8 cellular contexts compared by ENCODE assay signal in genomic region chr17:28743243-28744103, GRCh38. TPM values are rescaled to one million over a fixed set of nuclear protein-coding genes. Genes with fewer than 3 reads are reported as not detected.
DNase-seq lines count a peak whose midpoint lies in the region; ATAC-seq, FAIRE-seq and TF ChIP-seq lines count a peak whose summit lies in the region.

Gene TRAF4 (plus strand): TSS chr17:28744011. CDS start chr17:28744113, 102 bp downstream.

- peak; percentile 92 for ATAC-seq in gastroesophageal sphincter

- peak within 1 kb of the TSS; percentile 100 for H2AK5ac ChIP-seq in neuronal stem cell (ENCODE audit: low read depth, low read length)

- H3K4me3 ChIP-seq in gastroesophageal sphincter (peak within 1 kb of the TSS; percentile 65 to 79), neuronal stem cell (ENCODE audit: low read length in 2 of 2) (peak within 1 kb of the TSS; percentile 74 to 98), thymus (ENCODE audit: low read length) (peak within 1 kb of the TSS; percentile 70)

- peak within 1 kb of the TSS; percentile 99 for H2BK15ac ChIP-seq in neuronal stem cell (ENCODE audit: low read length)

- peak within 1 kb of the TSS; percentile 94 for H3K27ac Mint-ChIP-seq in activated naive CD4-positive, alpha-beta T cell treated with anti-CD3 and anti-CD28 coated beads, Interleukin-2, amount 10 ng/mL, durations not matched to agents 7 days and 5 days

- peak within 1 kb of the TSS; percentile 87 for H2AFZ ChIP-seq in neuronal stem cell (ENCODE audit: low read length)

- no peaks in the 10 kb centered on the region for H3K27me3 Mint-ChIP-seq in activated naive CD4-positive, alpha-beta T cell treated with anti-CD3 and anti-CD28 coated beads, Interleukin-2, amount 10 ng/mL, durations not matched to agents 7 days and 5 days

- H3K4ac ChIP-seq in neuronal stem cell (ENCODE audit: low read length): peak within 1 kb of the TSS; percentile 94

- peaks cover 27% of the 10 kb centered on the region for H3K79me1 ChIP-seq in neuronal stem cell (ENCODE audit: low read depth, low read length)

- TF ChIP-seq EP300 in gastroesophageal sphincter (IDR thresholded peaks at IDR 0.05): no peak

- TF ChIP-seq CTCF in gastroesophageal sphincter (IDR thresholded peaks at IDR 0.05): peak in 3 of 4 experiments; percentile 38 to 59 (median 57)

- H3K9me3 Mint-ChIP-seq in activated naive CD4-positive, alpha-beta T cell treated with anti-CD3 and anti-CD28 coated beads, Interleukin-2, amount 10 ng/mL, durations not matched to agents 7 days and 5 days: peaks cover 2% of the 10 kb centered on the region

- peak within 1 kb of the TSS; percentile 49 to 92 (median 89) for H3K27ac ChIP-seq in gastroesophageal sphincter
- H3K27ac ChIP-seq in neuronal stem cell (replicated peaks; ENCODE audit: low read length): peak within 1 kb of the TSS; percentile 100
- peak within 1 kb of the TSS; percentile 82 for H3K27ac ChIP-seq in thymus (ENCODE audit: low read depth)

- peak within 1 kb of the TSS; percentile 89 for H4K8ac ChIP-seq in neuronal stem cell (ENCODE audit: low read depth, low read length)

- peak within 1 kb of the TSS; percentile 100 for H2BK120ac ChIP-seq in neuronal stem cell (ENCODE audit: low read depth, low read length)

- peak within 1 kb of the TSS; percentile 98 for H3K23ac ChIP-seq in neuronal stem cell (ENCODE audit: low read depth, low read length, poor library complexity)

- H2BK12ac ChIP-seq in neuronal stem cell (ENCODE audit: low read length): peak within 1 kb of the TSS; percentile 93

- no CpG with 5 or more reads among the region's 70 CpGs for WGBS in gastroesophageal sphincter (ENCODE audit: low coverage in 1 of 2), 2 donors
- WGBS in neuronal stem cell (ENCODE audit: extremely low coverage in 2 of 2, insufficient read length in 2 of 2, insufficient replicate concordance in 1 of 2), 2 donors: no CpG with 5 or more reads among the region's 70 CpGs
- WGBS in thymus: 2% methylated on average over 70 of the region's 70 CpGs

- no peaks in the 10 kb centered on the region for H3K9me3 ChIP-seq in gastroesophageal sphincter
- peaks cover 0 to 9% of the 10 kb centered on the region in 2 donors for H3K9me3 ChIP-seq in neuronal stem cell (replicated peaks in 1 of 2; ENCODE audit: control insufficient read depth in 2 of 2, insufficient read depth in 1 of 2, low read depth in 1 of 2, low read length in 2 of 2)
- H3K9me3 ChIP-seq in thymus (ENCODE audit: control insufficient read depth): no peaks in the 10 kb centered on the region

- H3K36me3 ChIP-seq in gastroesophageal sphincter (peaks cover 0 to 15% of the 10 kb centered on the region in 2 donors), neuronal stem cell (replicated peaks in 1 of 2; ENCODE audit: control insufficient read depth in 2 of 2, insufficient read depth in 2 of 2, low read length in 2 of 2) (peaks cover 28 to 64% of the 10 kb centered on the region in 2 donors), thymus (ENCODE audit: control insufficient read depth, insufficient read depth) (peaks cover 16% of the 10 kb centered on the region)

- in situ Hi-C loops in SK-MEL-5 (cut with HindIII; ENCODE audit: low pct_unique_long_range_greater_than_20kb, low sequenced_read_pairs): no loop called here

- CTCF ChIA-PET in activated naive CD4-positive, alpha-beta T cell treated with anti-CD3 and anti-CD28 coated beads, Interleukin-2, amount 10 ng/mL, durations not matched to agents 7 days and 5 days (lab: Charles Lee): interaction anchor here (1.1 to 15.0 kb wide), 2 partner anchors 16 to 21 kb away, joined by 3 to 415 read pairs; partner anchors contain the start of genes NEK8, RPL23A and TLCD1

- peak; percentile 90 for DNase-seq in ELR (ENCODE audit: low read depth)
- DNase-seq in H54 (ENCODE audit: insufficient read length, low spot score): peak; percentile 97
- peak; percentile 94 for DNase-seq in M059J (ENCODE audit: low read depth)
- peak; percentile 92 for DNase-seq in SK-MEL-5 (ENCODE audit: low read depth, low spot score)
- peak; percentile 81 for DNase-seq in activated naive CD4-positive, alpha-beta T cell treated with anti-CD3 and anti-CD28 coated beads, Interleukin-2, amount 10 ng/mL, durations not matched to agents 7 days and 5 days
- DNase-seq in neuronal stem cell (ENCODE audit: low spot score): peak; percentile 85

- H3K4me1 ChIP-seq in gastroesophageal sphincter: peaks cover 0 to 50% (median 15%) of the 10 kb centered on the region in 3 donors
- peaks cover 19 to 23% of the 10 kb centered on the region in 2 donors for H3K4me1 ChIP-seq in neuronal stem cell (ENCODE audit: control insufficient read depth in 2 of 2, insufficient read depth in 1 of 2, low read depth in 1 of 2, low read length in 2 of 2)
- H3K4me1 ChIP-seq in thymus (ENCODE audit: control insufficient read depth, insufficient read depth, low read length): peaks cover 49% of the 10 kb centered on the region

- peak within 1 kb of the TSS; percentile 100 for H2BK5ac ChIP-seq in neuronal stem cell (ENCODE audit: low read length)

- H3K27me3 ChIP-seq in gastroesophageal sphincter (no peaks in the 10 kb centered on the region), neuronal stem cell (ENCODE audit: control insufficient read depth in 3 of 3, insufficient read depth in 3 of 3, low read depth in 1 of 3, low read length in 3 of 3) (no peaks in the 10 kb centered on the region), thymus (ENCODE audit: control insufficient read depth, insufficient read depth) (no peaks in the 10 kb centered on the region)

- H3K9ac ChIP-seq in neuronal stem cell (ENCODE audit: low read depth, low read length, poor library complexity): peak within 1 kb of the TSS; percentile 99

- peaks cover 12% of the 10 kb centered on the region for H3K36me3 Mint-ChIP-seq in activated naive CD4-positive, alpha-beta T cell treated with anti-CD3 and anti-CD28 coated beads, Interleukin-2, amount 10 ng/mL, durations not matched to agents 7 days and 5 days

- H3K4me3 Mint-ChIP-seq in activated naive CD4-positive, alpha-beta T cell treated with anti-CD3 and anti-CD28 coated beads, Interleukin-2, amount 10 ng/mL, durations not matched to agents 7 days and 5 days: peak within 1 kb of the TSS; percentile 89

- H4K91ac ChIP-seq in neuronal stem cell (ENCODE audit: low read depth, low read length, poor library complexity): peak within 1 kb of the TSS; percentile 100

- H3K18ac ChIP-seq in neuronal stem cell (ENCODE audit: low read length): peak within 1 kb of the TSS; percentile 100

- FAIRE-seq in H54 (lab: Jason Lieb, UNC): no peak

- H3K4me2 ChIP-seq in neuronal stem cell (ENCODE audit: insufficient read depth, low read length, poor library complexity, severe bottlenecking): peak within 1 kb of the TSS; percentile 96

- TF ChIP-seq POLR2A in H54 (IDR thresholded peaks at IDR 0.05; ENCODE audit: low read depth, low read length): peak; percentile 100
- TF ChIP-seq POLR2A in gastroesophageal sphincter (IDR thresholded peaks at IDR 0.05): peak; percentile 70 to 92

- H3K14ac ChIP-seq in neuronal stem cell (ENCODE audit: low read length): peak within 1 kb of the TSS; percentile 97

- peaks cover 42% of the 10 kb centered on the region for H3K4me1 Mint-ChIP-seq in activated naive CD4-positive, alpha-beta T cell treated with anti-CD3 and anti-CD28 coated beads, Interleukin-2, amount 10 ng/mL, durations not matched to agents 7 days and 5 days

RNA-seq across cellular contexts. Expression of gene TRAF4, which starts in this region (rescaled TPM):
- 44.9 and 48.0 TPM in 2 replicates for total RNA-seq in M059J (2014; rRNA removed; shearing (Covaris generic))
- total RNA-seq in SK-MEL-5 (2014; rRNA removed; shearing (Covaris generic)): 72.8 and 76.2 TPM in 2 replicates
- 85.2 and 104 TPM in 2 replicates for polyA plus RNA-seq in SK-MEL-5 (2015; cell fraction: cytosol; rRNA removed)
- 421 and 497 TPM in 2 replicates for polyA plus RNA-seq in SK-MEL-5 (2015; cell fraction: nucleus; rRNA removed)
- total RNA-seq in gastroesophageal sphincter: 10 to 100 TPM in 1 of 4 donors, 1 to 10 TPM in 3; 3.4 to 10.8 (median 4.7) TPM
- polyA plus RNA-seq in neuronal stem cell (2013, experiment 1 of 2): 107 TPM
- polyA plus RNA-seq in neuronal stem cell (2013, experiment 2 of 2): 106 TPM
- 29.3 TPM for polyA plus RNA-seq in thymus

Comparison
In these comparisons a context has a peak if more than half of its experiments do, and no peak if none do; other contexts are left out.
1. Peak in every context shown above with its lines: DNase-seq, ATAC-seq, H3K4me3 ChIP-seq and H3K27ac ChIP-seq.